8 cellular contexts compared by ENCODE assay signal in genomic region chr16:69330286-69331109, GRCh38. TPM values are rescaled to one million over a fixed set of nuclear protein-coding genes. Genes with fewer than 3 reads are reported as not detected.
DNase-seq lines count a peak whose midpoint lies in the region; ATAC-seq, FAIRE-seq and TF ChIP-seq lines count a peak whose summit lies in the region.

TSS of gene PDF (minus strand) at chr16:69330588. CDS start at chr16:69330570, 18 bp downstream.

- peak; percentile 34 to 76 for DNase-seq in NCI-H187 (lab: John Stamatoyannopoulos, UW)
- DNase-seq in anterior cingulate cortex (lab: John Stamatoyannopoulos, UW) = peak; percentile 41 to 96 (median 90)
- peak; percentile 94 for DNase-seq in right atrium auricular region (ENCODE audit: low spot score)
- peak; percentile 94 to 97 for DNase-seq in psoas muscle
- peak; percentile 97 for DNase-seq in urothelium cell line (ENCODE audit: low spot score)

- H3K36me3 ChIP-seq in right atrium auricular region (peaks cover 48% of the 10 kb centered on the region), psoas muscle (ENCODE audit: insufficient read depth in 1 of 2, low read depth in 1 of 2) (peaks cover 0 to 70% of the 10 kb centered on the region in 2 donors)

- 1 to 2% (median 1%) methylated on average over 41 to 93 of the region's 93 CpGs for WGBS in psoas muscle, 3 donors

- peak; percentile 84 for TF ChIP-seq POLR2A in GM18505 (IDR thresholded peaks at IDR 0.05; ENCODE audit: borderline replicate concordance, extremely low read depth, insufficient read depth, insufficient read length)

- H3K4me3 ChIP-seq in right atrium auricular region (peak within 1 kb of the TSS; percentile 85 to 96), psoas muscle (peak within 1 kb of the TSS; percentile 92)

- H3K27ac ChIP-seq in right atrium auricular region (peak within 1 kb of the TSS; percentile 85 to 89), psoas muscle (peak within 1 kb of the TSS; percentile 98)

- intact Hi-C loops in T-helper 2 cell treated with Interferon-gamma antibody and Interleukin-4, amounts not matched to agents 100 ng/mL and 5 ng/mL, for 36 hours (cut with micrococcal nuclease) = loop anchor here (1.0 to 2.0 kb wide), 4 partner anchors 9 to 94 kb away; partner anchors contain the start of genes COG8, CYB5B, NIP7 and VPS4A
- intact Hi-C loops in psoas muscle (cut with DNase I) = no loop called here

- peak; percentile 93 for ATAC-seq in GM18505 (IDR thresholded peaks at IDR 0.05; ENCODE audit: unreplicated experiment)
- ATAC-seq in HG02943 (IDR thresholded peaks at IDR 0.05; ENCODE audit: low read depth, unreplicated experiment) = peak; percentile 93
- ATAC-seq in psoas muscle = peak; percentile 89 to 93 (median 92)

- TF ChIP-seq CTCF in right atrium auricular region (IDR thresholded peaks at IDR 0.05) = peak in 1 of 2 donors; percentile 42
- TF ChIP-seq CTCF in psoas muscle (IDR thresholded peaks at IDR 0.05) = no peak

- H3K4me1 ChIP-seq in right atrium auricular region (peaks cover 0 to 44% of the 10 kb centered on the region in 2 donors), psoas muscle (peaks cover 47% of the 10 kb centered on the region)

- peak; percentile 72 for FAIRE-seq in urothelium cell line (lab: Jason Lieb, UNC)

- no peaks in the 10 kb centered on the region for H3K27me3 ChIP-seq in right atrium auricular region
- no peaks in the 10 kb centered on the region for H3K27me3 ChIP-seq in psoas muscle (ENCODE audit: insufficient read depth in 3 of 3, low read length in 2 of 3)

- H3K9me3 ChIP-seq in right atrium auricular region (no peaks in the 10 kb centered on the region), psoas muscle (no peaks in the 10 kb centered on the region)

RNA-seq across cellular contexts. Expression of gene PDF, which starts in this region (rescaled TPM):
- total RNA-seq in T-helper 2 cell treated with Interferon-gamma antibody and Interleukin-4, amounts not matched to agents 100 ng/mL and 5 ng/mL, for 36 hours = 12.9 and 13.0 TPM in 2 replicates
- total RNA-seq in right atrium auricular region = 10 to 100 TPM; 11.8 to 12.8 TPM
- 10 to 100 TPM in 2 of 4 donors, 1 to 10 TPM in 2; 8.7 to 16.4 (median 11.0) TPM for total RNA-seq in psoas muscle
- polyA plus RNA-seq in psoas muscle = 10 to 100 TPM in 1 of 3 donors, 1 to 10 TPM in 2; 6.8 to 19.8 (median 7.8) TPM

Comparison
In these comparisons a context has a peak if more than half of its experiments do, and no peak if none do; other contexts are left out.
1. Peak in every context shown above with its lines: DNase-seq, ATAC-seq, H3K4me3 ChIP-seq and H3K27ac ChIP-seq.